In the genomic region with DNA sequence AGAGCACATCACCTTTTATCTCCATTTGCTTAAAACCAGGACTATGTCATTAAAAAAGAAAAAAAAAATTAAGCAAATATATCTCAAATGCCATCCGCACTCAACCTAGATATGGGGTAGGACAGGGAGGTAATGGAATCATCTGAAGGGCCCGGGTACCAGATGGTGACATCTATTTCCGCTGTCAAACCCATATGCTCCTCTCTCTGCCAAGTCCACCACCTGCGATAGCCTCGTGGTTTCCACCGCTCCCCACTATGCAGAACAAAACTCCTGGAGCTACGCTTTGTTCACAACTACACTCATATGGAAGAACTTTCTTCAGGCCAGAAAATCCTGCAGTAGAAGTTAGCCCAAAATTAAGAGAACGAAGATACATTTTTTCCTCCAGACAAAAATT, we compare ENCODE assay signal across 23 cellular contexts.
"Had no signal": no experiment of that assay in that cellular context is flagged by ENCODE, and none has a peak within 500 bp of the region (broad histone marks: within the 10 kb centered on the region; RNA-seq: fewer than 3 reads in every experiment).

No MANE protein-coding gene starts in this region.

- H3K4me1 Mint-ChIP-seq: activated CD4-positive, alpha-beta T cell treated with anti-CD3 and anti-CD28 coated beads, Interleukin-2, amount 10 ng/mL, durations not matched to agents 24 days and 14 days; activated CD8-positive, alpha-beta memory T cell treated with anti-CD3 and anti-CD28 coated beads, Interleukin-2, amount 10 ng/mL, durations not matched to agents 7 days and 5 days; memory B cell; nephron; T-cell had no signal

- H3K27ac ChIP-seq: adrenal gland, hepatocyte, neutrophil, pancreas, psoas muscle, thyroid gland, VCaP had no signal

- H3K4me3 Mint-ChIP-seq: activated CD4-positive, alpha-beta T cell treated with anti-CD3 and anti-CD28 coated beads, Interleukin-2, amount 10 ng/mL, durations not matched to agents 24 days and 14 days; activated CD8-positive, alpha-beta memory T cell treated with anti-CD3 and anti-CD28 coated beads, Interleukin-2, amount 10 ng/mL, durations not matched to agents 7 days and 5 days; activated CD8-positive, alpha-beta T cell treated with anti-CD3 and anti-CD28 coated beads for 36 hours; activated naive CD8-positive, alpha-beta T cell; dendritic cell treated with granulocyte-macrophage colony-stimulating factor and Interleukin-4, amounts not matched to agents 40 ng/mL and 50 ng/mL, for 4 days; memory B cell; nephron; T-cell; T-helper 2 cell treated with Interferon-gamma antibody and Interleukin-4, amounts not matched to agents 5 μg/mL and 100 μg/mL, for 36 hours had no signal

- H3K27me3 ChIP-seq: adrenal gland, hepatocyte, pancreas, thyroid gland had no signal

- H3K36me3 Mint-ChIP-seq: activated CD8-positive, alpha-beta memory T cell treated with anti-CD3 and anti-CD28 coated beads, Interleukin-2, amount 10 ng/mL, durations not matched to agents 7 days and 5 days; activated naive CD8-positive, alpha-beta T cell; memory B cell; T-cell had no signal

- DNase-seq: activated CD4-positive, alpha-beta T cell treated with anti-CD3 and anti-CD28 coated beads, Interleukin-2, amount 10 ng/mL, durations not matched to agents 24 days and 14 days; activated CD8-positive, alpha-beta memory T cell treated with anti-CD3 and anti-CD28 coated beads, Interleukin-2, amount 10 ng/mL, durations not matched to agents 7 days and 5 days; activated CD8-positive, alpha-beta T cell treated with anti-CD3 and anti-CD28 coated beads for 36 hours; activated T-cell treated with anti-CD3 and anti-CD28 coated beads for 4 hours; adrenal gland; effector CD8-positive, alpha-beta T cell; erythroblast; left cardiac atrium; pancreas; psoas muscle; right cardiac atrium; stimulated activated CD4-positive, alpha-beta T cell treated with anti-CD3 and anti-CD28 coated beads, Interleukin-4, amount 100 ng/mL, for 24 hours; stimulated activated naive CD4-positive, alpha-beta T cell treated with Interleukin-2 at 50 U/mL for 16 hours; T-cell; thyroid gland had no signal

- H3K9me3 Mint-ChIP-seq: activated CD4-positive, alpha-beta T cell treated with anti-CD3 and anti-CD28 coated beads, Interleukin-2, amount 10 ng/mL, durations not matched to agents 24 days and 14 days; activated CD8-positive, alpha-beta T cell treated with anti-CD3 and anti-CD28 coated beads for 36 hours; dendritic cell treated with granulocyte-macrophage colony-stimulating factor and Interleukin-4, amounts not matched to agents 40 ng/mL and 50 ng/mL, for 4 days; memory B cell; nephron; T-cell; T-helper 2 cell treated with Interferon-gamma antibody and Interleukin-4, amounts not matched to agents 5 μg/mL and 100 μg/mL, for 36 hours had no signal

- H3K27ac Mint-ChIP-seq: activated CD4-positive, alpha-beta T cell treated with anti-CD3 and anti-CD28 coated beads, Interleukin-2, amount 10 ng/mL, durations not matched to agents 24 days and 14 days; activated CD8-positive, alpha-beta memory T cell treated with anti-CD3 and anti-CD28 coated beads, Interleukin-2, amount 10 ng/mL, durations not matched to agents 7 days and 5 days; activated CD8-positive, alpha-beta T cell treated with anti-CD3 and anti-CD28 coated beads for 36 hours; activated naive CD8-positive, alpha-beta T cell; dendritic cell treated with granulocyte-macrophage colony-stimulating factor and Interleukin-4, amounts not matched to agents 40 ng/mL and 50 ng/mL, for 4 days; memory B cell; nephron; T-cell; T-helper 2 cell treated with Interferon-gamma antibody and Interleukin-4, amounts not matched to agents 5 μg/mL and 100 μg/mL, for 36 hours had no signal
